2 cellular contexts compared by ENCODE assay signal in genomic region chr7:143046334-143046935, GRCh38.
TF ChIP-seq lines count a peak whose summit lies in the region.

No MANE protein-coding gene starts in this region.

TF ChIP-seq in K562, 482 proteins besides CTCF, POLR2A, EP300 and RAD21:
- TF ChIP-seq, protein P1, sequence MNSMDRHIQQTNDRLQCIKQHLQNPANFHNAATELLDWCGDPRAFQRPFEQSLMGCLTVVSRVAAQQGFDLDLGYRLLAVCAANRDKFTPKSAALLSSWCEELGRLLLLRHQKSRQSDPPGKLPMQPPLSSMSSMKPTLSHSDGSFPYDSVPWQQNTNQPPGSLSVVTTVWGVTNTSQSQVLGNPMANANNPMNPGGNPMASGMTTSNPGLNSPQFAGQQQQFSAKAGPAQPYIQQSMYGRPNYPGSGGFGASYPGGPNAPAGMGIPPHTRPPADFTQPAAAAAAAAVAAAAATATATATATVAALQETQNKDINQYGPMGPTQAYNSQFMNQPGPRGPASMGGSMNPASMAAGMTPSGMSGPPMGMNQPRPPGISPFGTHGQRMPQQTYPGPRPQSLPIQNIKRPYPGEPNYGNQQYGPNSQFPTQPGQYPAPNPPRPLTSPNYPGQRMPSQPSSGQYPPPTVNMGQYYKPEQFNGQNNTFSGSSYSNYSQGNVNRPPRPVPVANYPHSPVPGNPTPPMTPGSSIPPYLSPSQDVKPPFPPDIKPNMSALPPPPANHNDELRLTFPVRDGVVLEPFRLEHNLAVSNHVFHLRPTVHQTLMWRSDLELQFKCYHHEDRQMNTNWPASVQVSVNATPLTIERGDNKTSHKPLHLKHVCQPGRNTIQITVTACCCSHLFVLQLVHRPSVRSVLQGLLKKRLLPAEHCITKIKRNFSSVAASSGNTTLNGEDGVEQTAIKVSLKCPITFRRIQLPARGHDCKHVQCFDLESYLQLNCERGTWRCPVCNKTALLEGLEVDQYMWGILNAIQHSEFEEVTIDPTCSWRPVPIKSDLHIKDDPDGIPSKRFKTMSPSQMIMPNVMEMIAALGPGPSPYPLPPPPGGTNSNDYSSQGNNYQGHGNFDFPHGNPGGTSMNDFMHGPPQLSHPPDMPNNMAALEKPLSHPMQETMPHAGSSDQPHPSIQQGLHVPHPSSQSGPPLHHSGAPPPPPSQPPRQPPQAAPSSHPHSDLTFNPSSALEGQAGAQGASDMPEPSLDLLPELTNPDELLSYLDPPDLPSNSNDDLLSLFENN (IDR thresholded peaks at IDR 0.05; ENCODE audit: low read depth in 2 of 2, low read length in 2 of 2), result no peak
- TF ChIP-seq MEIS2 (IDR thresholded peaks at IDR 0.05; ENCODE audit: partially characterized antibody) (peak; percentile 64), NFIX (CRISPR knock-in tag; IDR thresholded peaks at IDR 0.05; ENCODE audit: low read depth) (peak; percentile 69), NFIC (IDR thresholded peaks at IDR 0.05) (peak; percentile 93)
- TF ChIP-seq, protein P2, sequence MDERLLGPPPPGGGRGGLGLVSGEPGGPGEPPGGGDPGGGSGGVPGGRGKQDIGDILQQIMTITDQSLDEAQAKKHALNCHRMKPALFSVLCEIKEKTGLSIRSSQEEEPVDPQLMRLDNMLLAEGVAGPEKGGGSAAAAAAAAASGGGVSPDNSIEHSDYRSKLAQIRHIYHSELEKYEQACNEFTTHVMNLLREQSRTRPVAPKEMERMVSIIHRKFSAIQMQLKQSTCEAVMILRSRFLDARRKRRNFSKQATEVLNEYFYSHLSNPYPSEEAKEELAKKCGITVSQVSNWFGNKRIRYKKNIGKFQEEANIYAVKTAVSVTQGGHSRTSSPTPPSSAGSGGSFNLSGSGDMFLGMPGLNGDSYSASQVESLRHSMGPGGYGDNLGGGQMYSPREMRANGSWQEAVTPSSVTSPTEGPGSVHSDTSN (CRISPR knock-in tag; IDR thresholded peaks at IDR 0.05; ENCODE audit: low read depth), result no peak
- TF ChIP-seq, protein P2 (tag; conservative IDR thresholded peaks at IDR 0.05; ENCODE audit: low read depth), result peak; percentile 49; the same call in 1 of the 2 replicates

TF ChIP-seq in neural cell, 6 proteins besides CTCF, POLR2A, EP300 and RAD21:
- TF ChIP-seq REST (IDR thresholded peaks at IDR 0.05; ENCODE audit: borderline replicate concordance) (no peak), SMC3 (conservative IDR thresholded peaks at IDR 0.05; ENCODE audit: poor library complexity) (no peak), EZH2 (IDR thresholded peaks at IDR 0.05; ENCODE audit: borderline replicate concordance, insufficient read depth, low read length, poor library complexity, severe bottlenecking) (no peak), TAF1 (IDR thresholded peaks at IDR 0.05; ENCODE audit: low read depth) (no peak), MXI1 (conservative IDR thresholded peaks at IDR 0.05; ENCODE audit: poor library complexity, severe bottlenecking) (no peak), POLR2AphosphoS5 (IDR thresholded peaks at IDR 0.05) (no peak)
